ENCODE assay signal across 1 cellular context in genomic region chr17:44307387-44308186, GRCh38.
TF ChIP-seq lines count a peak whose summit lies in the region.

No MANE protein-coding gene starts in this region.

TF ChIP-seq in K562, 482 proteins besides CTCF, POLR2A, EP300 and RAD21:
- no peak for TF ChIP-seq RBBP5 (IDR thresholded peaks at IDR 0.05; ENCODE audit: borderline replicate concordance, insufficient read depth, low read length, poor library complexity, severe bottlenecking)
- TF ChIP-seq TCF7L2 (IDR thresholded peaks at IDR 0.05; ENCODE audit: low read depth, low read length) = no peak
- TF ChIP-seq SNRNP70 (optimal IDR thresholded peaks at IDR 0.05; ENCODE audit: low read depth, low read length) = no peak
- no peak for TF ChIP-seq TGIF2 (CRISPR knock-in tag; IDR thresholded peaks at IDR 0.05)
- no peak for TF ChIP-seq ZNF354B (CRISPR knock-in tag; IDR thresholded peaks at IDR 0.05)
- no peak for TF ChIP-seq L3MBTL2 (IDR thresholded peaks at IDR 0.05)
- TF ChIP-seq ZMIZ1 (IDR thresholded peaks at IDR 0.05; ENCODE audit: low read depth in 2 of 2, low read length in 2 of 2) = no peak
- TF ChIP-seq ILK (tag; IDR thresholded peaks at IDR 0.05; ENCODE audit: borderline replicate concordance, low read depth) = no peak
- TF ChIP-seq ZKSCAN1 (IDR thresholded peaks at IDR 0.05; ENCODE audit: low read depth, low read length) = no peak
